ENCODE assay signal across 3 cellular contexts in the genomic region with DNA sequence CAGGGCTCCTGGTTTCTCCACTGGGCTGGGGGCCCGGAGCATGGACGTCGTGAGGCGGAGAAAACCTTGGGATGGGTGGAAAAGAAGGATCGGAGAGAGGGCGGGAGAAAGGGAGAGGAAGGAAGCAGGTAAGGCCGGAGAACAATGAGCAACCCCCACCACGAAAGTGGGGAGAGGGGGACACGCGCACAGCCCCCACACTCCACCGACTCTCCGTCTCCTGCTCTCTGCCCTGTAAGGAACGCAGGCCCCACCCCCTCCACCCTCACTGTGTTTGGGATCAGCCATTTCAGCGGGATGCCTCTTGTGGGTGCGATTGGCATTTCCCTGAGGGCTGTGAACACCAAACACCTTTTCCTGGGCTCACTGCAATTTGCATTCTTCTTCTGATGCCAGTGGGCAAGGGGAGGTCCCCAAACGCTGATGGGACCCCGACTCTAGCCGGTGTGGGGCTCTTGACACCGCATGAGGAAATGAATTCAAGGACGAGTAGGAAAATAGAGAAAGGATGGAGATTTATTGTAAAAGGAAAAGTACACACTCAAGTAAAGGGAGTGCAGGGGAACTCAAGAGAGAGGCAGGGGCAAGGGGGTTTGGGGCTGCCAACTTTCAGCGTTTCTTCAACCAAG.
TF ChIP-seq lines count a peak whose summit lies in the region.

No MANE protein-coding gene starts in this region.

TF ChIP-seq in A549, 52 proteins besides CTCF, POLR2A, EP300 and RAD21:
- TF ChIP-seq ZNF302 (CRISPR knock-in tag; IDR thresholded peaks at IDR 0.05): no peak
- TF ChIP-seq MAFK (IDR thresholded peaks at IDR 0.05; ENCODE audit: partially characterized antibody): no peak
- TF ChIP-seq USF2 (IDR thresholded peaks at IDR 0.05): no peak
- no peak for TF ChIP-seq CBX8 (IDR thresholded peaks at IDR 0.05)
- TF ChIP-seq ZFP36 (IDR thresholded peaks at IDR 0.05; ENCODE audit: borderline replicate concordance, partially characterized antibody): no peak
- TF ChIP-seq HMGXB4 (CRISPR knock-in tag; IDR thresholded peaks at IDR 0.05; ENCODE audit: borderline replicate concordance): no peak
- TF ChIP-seq HDAC2 (IDR thresholded peaks at IDR 0.05): no peak
- TF ChIP-seq HOXA7 (CRISPR knock-in tag; IDR thresholded peaks at IDR 0.05): no peak
- no peak for TF ChIP-seq MAZ (IDR thresholded peaks at IDR 0.05; ENCODE audit: borderline replicate concordance, low read depth, low read length)
- no peak for TF ChIP-seq NFE2L2 (conservative IDR thresholded peaks at IDR 0.05; ENCODE audit: low read length)
- TF ChIP-seq, protein P1, sequence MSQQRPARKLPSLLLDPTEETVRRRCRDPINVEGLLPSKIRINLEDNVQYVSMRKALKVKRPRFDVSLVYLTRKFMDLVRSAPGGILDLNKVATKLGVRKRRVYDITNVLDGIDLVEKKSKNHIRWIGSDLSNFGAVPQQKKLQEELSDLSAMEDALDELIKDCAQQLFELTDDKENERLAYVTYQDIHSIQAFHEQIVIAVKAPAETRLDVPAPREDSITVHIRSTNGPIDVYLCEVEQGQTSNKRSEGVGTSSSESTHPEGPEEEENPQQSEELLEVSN (IDR thresholded peaks at IDR 0.05; ENCODE audit: borderline replicate concordance, low read depth): no peak
TF ChIP-seq in A549: peak in this region for 0.

TF ChIP-seq in GM23338, 12 proteins besides CTCF, POLR2A, EP300 and RAD21:
- no peak for TF ChIP-seq ZNF114 (CRISPR knock-in tag; IDR thresholded peaks at IDR 0.05)
- peak; percentile 30 for TF ChIP-seq EZH2 (IDR thresholded peaks at IDR 0.05; ENCODE audit: low read depth, unreplicated experiment)

TF ChIP-seq in H1, 55 proteins besides CTCF, POLR2A, EP300 and RAD21:
- TF ChIP-seq KDM4A (IDR thresholded peaks at IDR 0.05; ENCODE audit: low read depth, low read length, severe bottlenecking): peak; percentile 56
- TF ChIP-seq RFX5 (IDR thresholded peaks at IDR 0.05; ENCODE audit: borderline replicate concordance, low read depth, low read length): no peak
- TF ChIP-seq EZH2 (IDR thresholded peaks at IDR 0.05; ENCODE audit: low read depth, low read length, severe bottlenecking): peak; percentile 79
